In the genomic region with DNA sequence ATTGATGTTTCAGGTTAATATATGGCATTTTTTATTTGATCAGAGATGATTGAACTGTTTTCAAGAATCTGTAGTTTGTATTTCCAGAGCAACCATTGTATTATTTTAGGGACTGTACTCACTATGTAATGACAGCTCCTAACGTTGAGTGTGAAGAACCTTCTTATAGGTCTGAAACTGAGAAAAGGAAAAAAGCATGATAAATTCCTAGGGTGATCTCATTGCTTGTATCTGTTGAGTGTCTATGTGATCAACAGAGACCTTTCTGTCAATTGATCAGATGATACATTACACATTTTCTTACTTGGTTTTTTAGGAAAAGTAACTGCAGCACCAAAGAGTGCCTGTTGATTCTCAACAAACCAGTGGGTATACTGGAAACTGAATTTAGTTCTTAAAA, we compare ENCODE assay signal across 15 cellular contexts.
"Had no signal": no experiment of that assay in that cellular context is flagged by ENCODE, and none has a peak within 500 bp of the region (broad histone marks: within the 10 kb centered on the region; RNA-seq: fewer than 3 reads in every experiment).

No MANE protein-coding gene starts in this region.

- H3K4me3 Mint-ChIP-seq: activated B cell treated with CpG ODN at 0.5 μM for 24 hours; activated CD4-positive, alpha-beta T cell treated with anti-CD3 and anti-CD28 coated beads, Interleukin-2, amount 10 ng/mL, durations not matched to agents 7 days and 5 days; T-helper 2 cell treated with Interferon-gamma antibody and Interleukin-4, amounts not matched to agents 5 μg/mL and 100 μg/mL, for 36 hours had no signal

- H3K27ac Mint-ChIP-seq: activated B cell treated with CpG ODN at 0.5 μM for 24 hours; activated CD4-positive, alpha-beta T cell treated with anti-CD3 and anti-CD28 coated beads, Interleukin-2, amount 10 ng/mL, durations not matched to agents 7 days and 5 days; T-helper 2 cell treated with Interferon-gamma antibody and Interleukin-4, amounts not matched to agents 5 μg/mL and 100 μg/mL, for 36 hours had no signal

- DNase-seq: activated B cell treated with CpG ODN at 0.5 μM for 24 hours; activated CD4-positive, alpha-beta T cell treated with anti-CD3 and anti-CD28 coated beads, Interleukin-2, amount 10 ng/mL, durations not matched to agents 7 days and 5 days; activated naive CD4-positive, alpha-beta T cell treated with Interleukin-2 at 50 U/mL for 16 hours; amygdala; body of pancreas; dermis blood vessel endothelial cell; erythroblast; gastrocnemius medialis; heart left ventricle; left colon; lower lobe of right lung; sigmoid colon; stimulated activated CD4-positive, alpha-beta T cell treated with anti-CD3 and anti-CD28 coated beads, Interleukin-1b, Interleukin-23, amount 100 ng/mL, for 48 hours; tibial artery had no signal

- H3K9me3 Mint-ChIP-seq: activated B cell treated with CpG ODN at 0.5 μM for 24 hours; activated CD4-positive, alpha-beta T cell treated with anti-CD3 and anti-CD28 coated beads, Interleukin-2, amount 10 ng/mL, durations not matched to agents 7 days and 5 days; T-helper 2 cell treated with Interferon-gamma antibody and Interleukin-4, amounts not matched to agents 5 μg/mL and 100 μg/mL, for 36 hours had no signal

- ATAC-seq: body of pancreas, gastrocnemius medialis, heart left ventricle, left colon, lower lobe of right lung had no signal

- H3K27me3 Mint-ChIP-seq: activated B cell treated with CpG ODN at 0.5 μM for 24 hours; activated CD4-positive, alpha-beta T cell treated with anti-CD3 and anti-CD28 coated beads, Interleukin-2, amount 10 ng/mL, durations not matched to agents 7 days and 5 days had no signal
